Comparison of ENCODE assay signal across 15 cellular contexts in genomic region chr21:37414292-37415253, GRCh38. TPM values are rescaled to one million over a fixed set of nuclear protein-coding genes. Genes with fewer than 3 reads are reported as not detected.
DNase-seq lines count a peak whose midpoint lies in the region; TF ChIP-seq lines count a peak whose summit lies in the region.
"Had no signal": no experiment of that assay in that cellular context is flagged by ENCODE, and none has a peak within 500 bp of the region (broad histone marks: within the 10 kb centered on the region; RNA-seq: fewer than 3 reads in every experiment).

No MANE protein-coding gene starts in this region.

- peak overlapping the region; percentile 77 for H3K27ac Mint-ChIP-seq in activated T-cell treated with anti-CD3 and anti-CD28 coated beads, Interleukin-2, amount 50 U/mL, for 24 hours
- peak overlapping the region; percentile 62 for H3K27ac Mint-ChIP-seq in activated naive CD8-positive, alpha-beta T cell
- peak overlapping the region; percentile 25 for H3K27ac Mint-ChIP-seq in osteocyte (ENCODE audit: unreplicated experiment)

- H3K36me3 ChIP-seq in HEK293 (ENCODE audit: control insufficient read depth in 2 of 2, insufficient read depth in 1 of 2, low read length in 2 of 2) = no peaks in the 10 kb centered on the region
- H3K36me3 ChIP-seq: prostate gland, thoracic aorta, WERI-Rb-1 had no signal

- H3K9me3 ChIP-seq in HEK293 (ENCODE audit: control insufficient read depth, insufficient read depth, low read depth, low read length) = no peaks in the 10 kb centered on the region
- H3K9me3 ChIP-seq: mucosa of descending colon, prostate gland, thoracic aorta had no signal

- CTCF ChIA-PET in HEK293 (lab: Yijun Ruan, JAX) = interaction anchor here (1.0 kb wide), 1 partner anchor 10 kb away, joined by 5 read pairs; no protein-coding TSS in a partner anchor

- peaks cover 20% of the 10 kb centered on the region for H3K36me3 Mint-ChIP-seq in activated T-cell treated with anti-CD3 and anti-CD28 coated beads, Interleukin-2, amount 50 U/mL, for 24 hours (ENCODE audit: low read depth)
- peaks cover 6% of the 10 kb centered on the region for H3K36me3 Mint-ChIP-seq in activated naive CD8-positive, alpha-beta T cell
- peaks cover 3% of the 10 kb centered on the region for H3K36me3 Mint-ChIP-seq in osteocyte (ENCODE audit: unreplicated experiment)

- H3K4me3 ChIP-seq in HEK293 (ENCODE audit: low read depth, low read length) = no peak overlapping the region
- H3K4me3 ChIP-seq: mucosa of descending colon, prostate gland, thoracic aorta had no signal

- TF ChIP-seq CTCF in HEK293 (tag by site-specific recombination; IDR thresholded peaks at IDR 0.05) (no peak), osteocyte (IDR thresholded peaks at IDR 0.05) (no peak)

- H3K4me3 Mint-ChIP-seq in activated T-cell treated with anti-CD3 and anti-CD28 coated beads, Interleukin-2, amount 50 U/mL, for 24 hours = no peak overlapping the region
- peak overlapping the region; percentile 1 for H3K4me3 Mint-ChIP-seq in activated naive CD8-positive, alpha-beta T cell
- no peak overlapping the region for H3K4me3 Mint-ChIP-seq in osteocyte (ENCODE audit: unreplicated experiment)

- peaks cover 87% of the 10 kb centered on the region for H3K4me1 Mint-ChIP-seq in activated T-cell treated with anti-CD3 and anti-CD28 coated beads, Interleukin-2, amount 50 U/mL, for 24 hours (ENCODE audit: low read depth)
- peaks cover 88% of the 10 kb centered on the region for H3K4me1 Mint-ChIP-seq in activated naive CD8-positive, alpha-beta T cell (ENCODE audit: low read depth)
- peaks cover 59% of the 10 kb centered on the region for H3K4me1 Mint-ChIP-seq in osteocyte (ENCODE audit: unreplicated experiment)

- no peak overlapping the region for H3K27ac ChIP-seq in HEK293 (ENCODE audit: extremely low read depth, low read depth, low read length)
- H3K27ac ChIP-seq: prostate gland, WERI-Rb-1 had no signal

- peaks cover 26% of the 10 kb centered on the region for H3K4me1 ChIP-seq in HEK293 (ENCODE audit: control insufficient read depth, insufficient read depth, low read length)

- no peak for DNase-seq in activated T-cell treated with anti-CD3 and anti-CD28 coated beads, Interleukin-2, amount 50 U/mL, for 24 hours
- no peak for DNase-seq in activated T-cell treated with anti-CD3 and anti-CD28 coated beads for 4 hours
- no peak for DNase-seq in osteocyte (ENCODE audit: extremely low spot score, unreplicated experiment)
- DNase-seq in NCI-H1092 (lab: John Stamatoyannopoulos, UW) = no peak
- DNase-seq in SIG-M5 treated with dmso at 0.1 percent for 504 hours (lab: John Stamatoyannopoulos, UW; ENCODE audit: unreplicated experiment) = no peak
- no peak for DNase-seq in SW480 (ENCODE audit: low spot score)
- DNase-seq: kidney; mucosa of descending colon; Right ventricle myocardium superior; stimulated activated CD4-positive, alpha-beta T cell treated with anti-CD3 and anti-CD28 coated beads, Interleukin-15, amount 100 ng/mL, for 24 hours; WERI-Rb-1 had no signal

- POLR2A ChIA-PET in HEK293 (lab: Yijun Ruan, JAX) = interaction anchor here (1.0 kb wide), 1 partner anchor 148 kb away, joined by 3 read pairs; the partner anchor contains the start of gene VPS26C

- no peaks in the 10 kb centered on the region for H3K27me3 Mint-ChIP-seq in activated T-cell treated with anti-CD3 and anti-CD28 coated beads, Interleukin-2, amount 50 U/mL, for 24 hours
- H3K27me3 Mint-ChIP-seq in activated naive CD8-positive, alpha-beta T cell = no peaks in the 10 kb centered on the region
- no peaks in the 10 kb centered on the region for H3K27me3 Mint-ChIP-seq in osteocyte (ENCODE audit: unreplicated experiment)

- H3K9me3 Mint-ChIP-seq in activated T-cell treated with anti-CD3 and anti-CD28 coated beads, Interleukin-2, amount 50 U/mL, for 24 hours = no peaks in the 10 kb centered on the region
- no peaks in the 10 kb centered on the region for H3K9me3 Mint-ChIP-seq in activated naive CD8-positive, alpha-beta T cell (ENCODE audit: low read depth)
- H3K9me3 Mint-ChIP-seq in osteocyte (ENCODE audit: unreplicated experiment) = no peaks in the 10 kb centered on the region

TF ChIP-seq in HEK293, 187 proteins besides CTCF, POLR2A, EP300 and RAD21:
- TF ChIP-seq ZNF133 (tag by site-specific recombination; IDR thresholded peaks at IDR 0.05) (no peak), PRDM10 (tag by site-specific recombination; IDR thresholded peaks at IDR 0.05) (peak; percentile 63)

RNA-seq across cellular contexts. Expression of gene DYRK1A, which starts 48.0 kb away (rescaled TPM):
- total RNA-seq in osteocyte = 58.4 and 63.2 TPM in 2 replicates

Comparison
In these comparisons a context has a peak if more than half of its experiments do, and no peak if none do; other contexts are left out.
1. H3K27ac Mint-ChIP-seq: peak in every context shown above with its lines; median percentile 77 in activated T-cell treated with anti-CD3 and anti-CD28 coated beads, Interleukin-2, amount 50 U/mL, for 24 hours; 62 in activated naive CD8-positive, alpha-beta T cell; 25 in osteocyte.